ENCODE assay signal across 26 cellular contexts in genomic region chr20:25355866-25356265, GRCh38. TPM values are rescaled to one million over a fixed set of nuclear protein-coding genes. Genes with fewer than 3 reads are reported as not detected.
DNase-seq lines count a peak whose midpoint lies in the region; ATAC-seq, FAIRE-seq and TF ChIP-seq lines count a peak whose summit lies in the region.
"Had no signal": no experiment of that assay in that cellular context is flagged by ENCODE, and none has a peak within 500 bp of the region (broad histone marks: within the 10 kb centered on the region; RNA-seq: fewer than 3 reads in every experiment).

No MANE protein-coding gene starts in this region.

- H3K27ac ChIP-seq in right cardiac atrium (ENCODE audit: low read length), result no peak overlapping the region
- H3K27ac ChIP-seq in ectodermal cell (ENCODE audit: insufficient read depth, low read depth, low read length, poor library complexity, severe bottlenecking), result peak overlapping the region; percentile 67
- peak overlapping the region; percentile 6 to 81 (median 64) for H3K27ac ChIP-seq in pancreas
- H3K27ac ChIP-seq: C4-2B, epithelial cell of prostate, right lobe of liver had no signal

- H3K27me3 ChIP-seq in right cardiac atrium (ENCODE audit: control insufficient read depth, insufficient read depth) (no peaks in the 10 kb centered on the region), ectodermal cell (ENCODE audit: control insufficient read depth, insufficient read depth, low read length, poor library complexity, severe bottlenecking) (no peaks in the 10 kb centered on the region), pancreas (no peaks in the 10 kb centered on the region)
- H3K27me3 ChIP-seq: left lung, Peyer's patch, right lobe of liver, stomach had no signal

- no peak for FAIRE-seq in pancreas (lab: Jason Lieb, UNC)
- FAIRE-seq: colon, islet of Langerhans had no signal

- ATAC-seq in Right ventricle myocardium inferior, result peak; percentile 4
- ATAC-seq in right cardiac atrium, result no peak
- no peak for ATAC-seq in pancreas
- no peak for ATAC-seq in HG03378 (IDR thresholded peaks at IDR 0.05; ENCODE audit: unreplicated experiment)
- no peak for ATAC-seq in HG02885 (IDR thresholded peaks at IDR 0.05; ENCODE audit: poor library complexity, unreplicated experiment)
- ATAC-seq in GM19397 (IDR thresholded peaks at IDR 0.05; ENCODE audit: unreplicated experiment), result no peak
- ATAC-seq: left lung had no signal

- intact Hi-C loops in Right ventricle myocardium inferior (cut with DNase I) (no loop called here), right cardiac atrium (cut with DNase I) (no loop called here), pancreas (cut with DNase I) (no loop called here)

- H3K4me1 ChIP-seq in right cardiac atrium (ENCODE audit: control insufficient read depth, insufficient read depth, low read length) (peaks cover 4% of the 10 kb centered on the region), ectodermal cell (ENCODE audit: control insufficient read depth, insufficient read depth, low read length) (peaks cover 15% of the 10 kb centered on the region), pancreas (peaks cover 46 to 64% (median 52%) of the 10 kb centered on the region in 3 donors)
- H3K4me1 ChIP-seq: right lobe of liver had no signal

- 88% methylated on average over 2 of the region's 2 CpGs for WGBS in right cardiac atrium
- WGBS in ectodermal cell, 2 experiments, result 91% methylated on average over 2 of the region's 2 CpGs
- WGBS in pancreas, 2 donors, result 62 to 63% methylated on average over 2 of the region's 2 CpGs

- no peak for DNase-seq in Right ventricle myocardium inferior (ENCODE audit: missing footprints)
- DNase-seq in right cardiac atrium, result no peak
- no peak for DNase-seq in pancreas
- DNase-seq in COR-L47 (lab: John Stamatoyannopoulos, UW), result no peak
- DNase-seq: 8988T; activated CD4-positive, alpha-beta T cell treated with anti-CD3 and anti-CD28 coated beads for 4 hours; activated CD8-positive, alpha-beta memory T cell treated with anti-CD3 and anti-CD28 coated beads for 24 hours; activated naive CD4-positive, alpha-beta T cell treated with anti-CD3 and anti-CD28 coated beads, Interleukin-2, amount 50 U/mL, for 16 hours; activated T-cell treated with anti-CD3 and anti-CD28 coated beads for 4 hours; Calu3; DND-41; effector memory CD4-positive, alpha-beta T cell; GF-D8; left lung; mesenchymal stem cell; Peyer's patch; right lobe of liver; stomach had no signal

- H3K36me3 ChIP-seq in ectodermal cell (ENCODE audit: control insufficient read depth, insufficient read depth, low read length) (no peaks in the 10 kb centered on the region), pancreas (no peaks in the 10 kb centered on the region)
- H3K36me3 ChIP-seq: left lung, Peyer's patch, right lobe of liver, stomach had no signal

- TF ChIP-seq CTCF in pancreas (IDR thresholded peaks at IDR 0.05), result no peak

- H3K9me3 ChIP-seq in right cardiac atrium (ENCODE audit: control insufficient read depth, low read length), result no peaks in the 10 kb centered on the region
- H3K9me3 ChIP-seq in ectodermal cell (ENCODE audit: control insufficient read depth, low read length), result no peaks in the 10 kb centered on the region
- H3K9me3 ChIP-seq in pancreas, result no peaks in the 10 kb centered on the region
- H3K9me3 ChIP-seq: left lung, Peyer's patch, right lobe of liver, stomach had no signal

- H3K4me3 ChIP-seq in right cardiac atrium (ENCODE audit: low read length), result no peak overlapping the region
- no peak overlapping the region for H3K4me3 ChIP-seq in ectodermal cell (ENCODE audit: insufficient read depth, low read depth, low read length)
- no peak overlapping the region for H3K4me3 ChIP-seq in pancreas
- H3K4me3 ChIP-seq: left lung, Peyer's patch, right lobe of liver, stomach had no signal

RNA-seq across cellular contexts. Expression of gene ABHD12, which starts 34.8 kb away (rescaled TPM):
- total RNA-seq in Right ventricle myocardium inferior, result 23.3 TPM
- total RNA-seq in right cardiac atrium, result 10 to 100 TPM; 22.6 to 28.3 (median 26.0) TPM
- 25.3 TPM for polyA plus RNA-seq in right cardiac atrium
- 43.6 TPM for polyA plus RNA-seq in ectodermal cell (2013, experiment 1 of 4)
- polyA plus RNA-seq in ectodermal cell (2013, experiment 2 of 4), result 44.7 TPM
- 37.0 TPM for polyA plus RNA-seq in ectodermal cell (2013, experiment 3 of 4)
- polyA plus RNA-seq in ectodermal cell (2013, experiment 4 of 4), result 33.2 TPM
- 10 to 100 TPM; 44.4 to 73.0 (median 53.9) TPM for total RNA-seq in pancreas
- 10 to 100 TPM; 55.9 to 64.3 TPM for polyA plus RNA-seq in pancreas

RNA-seq across cellular contexts. Expression of gene GINS1, which starts 51.6 kb away (rescaled TPM):
- total RNA-seq in Right ventricle myocardium inferior (0.73 TPM), right cardiac atrium (under 1 TPM; 0.45 to 0.85 (median 0.63) TPM), pancreas (under 1 TPM; 0.32 to 0.98 (median 0.50) TPM)
- polyA plus RNA-seq in right cardiac atrium (0.54 TPM), pancreas (under 1 TPM; 0.46 to 0.52 TPM)
- 57.6 TPM for polyA plus RNA-seq in ectodermal cell (2013, experiment 1 of 4)
- 53.0 TPM for polyA plus RNA-seq in ectodermal cell (2013, experiment 2 of 4)
- polyA plus RNA-seq in ectodermal cell (2013, experiment 3 of 4), result 30.9 TPM
- polyA plus RNA-seq in ectodermal cell (2013, experiment 4 of 4), result 29.9 TPM
